ENCODE assay signal across 9 cellular contexts in the genomic region with DNA sequence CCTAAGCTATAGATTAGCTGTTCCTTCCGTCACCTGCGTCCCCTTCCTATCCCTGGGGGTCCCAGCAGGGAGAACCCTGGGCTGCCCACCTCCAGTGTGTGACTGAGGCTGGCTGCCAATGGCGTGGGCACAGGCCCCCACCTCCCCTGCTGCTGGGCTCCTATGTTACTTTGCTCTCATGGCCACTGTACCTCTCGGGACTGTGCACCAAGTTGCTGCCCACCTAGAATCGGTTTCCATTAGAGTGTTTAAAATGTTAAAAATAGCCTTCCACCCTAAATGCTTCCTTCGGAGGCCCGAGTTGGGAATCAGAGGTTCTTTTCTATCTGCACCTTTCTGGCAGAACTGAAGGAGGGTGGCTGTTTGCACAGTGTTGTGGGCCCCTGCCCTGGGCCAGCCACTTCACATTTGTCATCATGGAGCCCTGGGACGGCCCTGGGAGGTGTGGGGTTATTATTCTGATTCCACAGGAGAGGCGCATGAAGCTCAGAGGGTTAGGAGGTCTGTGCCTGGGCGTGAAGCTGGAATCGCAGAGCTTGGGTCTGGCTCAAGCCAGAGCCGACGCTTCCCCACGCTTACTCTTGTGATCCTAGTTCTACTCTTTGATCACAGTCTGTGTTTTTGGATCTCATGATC. TPM values are rescaled to one million over a fixed set of nuclear protein-coding genes. Genes with fewer than 3 reads are reported as not detected.
DNase-seq lines count a peak whose midpoint lies in the region; ATAC-seq and TF ChIP-seq lines count a peak whose summit lies in the region.
"Had no signal": no experiment of that assay in that cellular context is flagged by ENCODE, and none has a peak within 500 bp of the region (broad histone marks: within the 10 kb centered on the region; RNA-seq: fewer than 3 reads in every experiment).

No MANE protein-coding gene starts in this region.

- H3K27ac ChIP-seq in C4-2B (peak overlapping the region; percentile 84; the same call in 1 of the 2 replicates), RWPE2 (ENCODE audit: poor library complexity, severe bottlenecking) (peak overlapping the region; percentile 95), endodermal cell (ENCODE audit: low read depth, low read length) (no peak overlapping the region), osteoblast (ENCODE audit: low read depth, low read length) (peak overlapping the region; percentile 100)
- H3K27ac ChIP-seq: KMS-11 had no signal

- H3K4me3 Mint-ChIP-seq in endodermal cell, result no peak overlapping the region

- peaks cover 4% of the 10 kb centered on the region for H3K4me1 Mint-ChIP-seq in endodermal cell

- H3K36me3 ChIP-seq in RWPE2 (ENCODE audit: low read depth) (no peaks in the 10 kb centered on the region), endodermal cell (ENCODE audit: control insufficient read depth, insufficient read depth, low read length) (no peaks in the 10 kb centered on the region), osteoblast (ENCODE audit: insufficient read depth, low read length) (no peaks in the 10 kb centered on the region)

- DNase-seq in RWPE2 (ENCODE audit: low spot score) (no peak), endodermal cell (no peak), osteoblast (ENCODE audit: insufficient read length, low spot score, missing footprints) (no peak), hippocampal formation (lab: John Stamatoyannopoulos, UW) (no peak), DMS53 treated with DMSO at 0.1 percent for 48 hours (lab: John Stamatoyannopoulos, UW; ENCODE audit: unreplicated experiment) (no peak), SKM-1 treated with dmso at 0.1 percent for 144 hours (lab: John Stamatoyannopoulos, UW; ENCODE audit: unreplicated experiment) (no peak)

- no peaks in the 10 kb centered on the region for H4K20me1 ChIP-seq in osteoblast (ENCODE audit: insufficient read depth, low read length)

- H3K27ac Mint-ChIP-seq in endodermal cell, result peak overlapping the region; percentile 35

- TF ChIP-seq CTCF in C4-2B (conservative IDR thresholded peaks at IDR 0.05), result no peak
- no peak for TF ChIP-seq CTCF in RWPE2 (IDR thresholded peaks at IDR 0.05; ENCODE audit: poor library complexity, severe bottlenecking)
- TF ChIP-seq CTCF in endodermal cell (conservative IDR thresholded peaks at IDR 0.05), result no peak
- no peak for TF ChIP-seq CTCF in osteoblast (IDR thresholded peaks at IDR 0.05; ENCODE audit: extremely low read depth, low read depth, low read length)

- no peaks in the 10 kb centered on the region for H3K27me3 Mint-ChIP-seq in endodermal cell (ENCODE audit: insufficient read depth)

- no peak overlapping the region for H3K9ac ChIP-seq in endodermal cell (ENCODE audit: extremely low read depth, low read length, poor library complexity, severe bottlenecking)
- H3K9ac ChIP-seq: KMS-11 had no signal

- peaks cover 23% of the 10 kb centered on the region for H3K79me2 ChIP-seq in osteoblast (ENCODE audit: insufficient read depth, low read length)

- no peaks in the 10 kb centered on the region for H3K9me3 Mint-ChIP-seq in endodermal cell

- ATAC-seq in RWPE2 (ENCODE audit: low read depth) (no peak), GM21619 (IDR thresholded peaks at IDR 0.05; ENCODE audit: unreplicated experiment) (no peak)

- H3K9me3 ChIP-seq in RWPE2 (ENCODE audit: severe bottlenecking) (no peaks in the 10 kb centered on the region), endodermal cell (ENCODE audit: control insufficient read depth, low read length) (no peaks in the 10 kb centered on the region), osteoblast (ENCODE audit: low read depth, low read length) (no peaks in the 10 kb centered on the region)

- H3K4me3 ChIP-seq in RWPE2 (ENCODE audit: severe bottlenecking), result no peak overlapping the region
- H3K4me3 ChIP-seq in endodermal cell (ENCODE audit: low read length), result no peak overlapping the region
- no peak overlapping the region for H3K4me3 ChIP-seq in osteoblast (ENCODE audit: insufficient read depth, low read length)

- H3K27me3 ChIP-seq in RWPE2 (ENCODE audit: insufficient read depth, poor library complexity, severe bottlenecking) (no peaks in the 10 kb centered on the region), endodermal cell (ENCODE audit: control insufficient read depth, insufficient read depth, low read length, poor library complexity, severe bottlenecking) (no peaks in the 10 kb centered on the region), osteoblast (ENCODE audit: insufficient read depth, low read length) (no peaks in the 10 kb centered on the region)

- H3K4me1 ChIP-seq in RWPE2 (ENCODE audit: insufficient read depth, poor library complexity, severe bottlenecking) (peaks cover 61% of the 10 kb centered on the region), endodermal cell (ENCODE audit: control insufficient read depth, insufficient read depth, low read length) (no peaks in the 10 kb centered on the region), osteoblast (ENCODE audit: insufficient read depth, low read length) (peaks cover 78% of the 10 kb centered on the region)

- peak overlapping the region; percentile 61 for H2AFZ ChIP-seq in osteoblast (ENCODE audit: low read length)

- 94 to 96% methylated on average over 10 to 14 of the region's 14 CpGs for WGBS in endodermal cell (ENCODE audit: insufficient coverage in 1 of 2, insufficient read length in 1 of 2), 2 experiments

- H3K36me3 Mint-ChIP-seq in endodermal cell (ENCODE audit: low read depth), result no peaks in the 10 kb centered on the region

- H3K4me2 ChIP-seq in osteoblast (ENCODE audit: insufficient read depth, low read length), result peak overlapping the region; percentile 37
- H3K4me2 ChIP-seq: KMS-11 had no signal

RNA-seq across cellular contexts. Expression of a gene that starts 29.1 kb away (rescaled TPM):
- total RNA-seq in endodermal cell (under 1 TPM; 0.26 to 0.40 TPM), osteoblast (3.2 and 4.0 TPM in 2 replicates)
- polyA plus RNA-seq in endodermal cell (2013, experiment 1 of 2), result 0.46 TPM
- 0.83 TPM for polyA plus RNA-seq in endodermal cell (2013, experiment 2 of 2)

RNA-seq across cellular contexts. Expression of a gene that starts 52.2 kb away (rescaled TPM):
- 10 to 100 TPM; 60.4 to 71.5 TPM for total RNA-seq in endodermal cell
- polyA plus RNA-seq in endodermal cell (2013, experiment 1 of 2), result 57.1 TPM
- 57.3 TPM for polyA plus RNA-seq in endodermal cell (2013, experiment 2 of 2)
- 33.9 and 36.9 TPM in 2 replicates for total RNA-seq in osteoblast

RNA-seq across cellular contexts. Expression of a gene that starts 54.4 kb away (rescaled TPM):
- total RNA-seq in endodermal cell (10 to 100 TPM; 34.0 to 34.1 TPM), osteoblast (19.2 and 20.0 TPM in 2 replicates)
- 18.5 TPM for polyA plus RNA-seq in endodermal cell (2013, experiment 1 of 2)
- 16.3 TPM for polyA plus RNA-seq in endodermal cell (2013, experiment 2 of 2)
